16 cellular contexts compared by ENCODE assay signal in the genomic region with DNA sequence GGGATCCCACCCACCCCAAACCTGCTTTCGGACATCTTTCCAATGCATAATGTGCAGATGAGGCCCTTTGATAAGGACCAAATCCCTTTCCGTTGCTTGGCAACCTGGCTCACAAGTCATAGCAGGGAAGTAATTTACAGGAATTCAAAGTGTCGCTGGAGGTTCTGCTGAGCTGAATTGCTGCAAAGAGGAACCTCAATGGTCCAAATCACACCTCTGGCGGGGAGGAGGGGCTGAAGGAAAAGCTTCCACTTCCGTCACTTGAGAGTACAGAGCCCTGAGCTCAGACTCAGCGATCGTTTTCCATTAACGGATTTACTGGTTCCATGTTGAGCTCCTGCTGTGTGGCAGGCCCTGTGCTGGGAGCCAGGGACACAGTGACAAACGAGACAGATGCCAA.
"Had no signal": no experiment of that assay in that cellular context is flagged by ENCODE, and none has a peak within 500 bp of the region (broad histone marks: within the 10 kb centered on the region; RNA-seq: fewer than 3 reads in every experiment).

No MANE protein-coding gene starts in this region.

- H3K4me3 ChIP-seq: SJSA1, SK-N-MC had no signal

- DNase-seq: IMR-90, Kasumi-1, MM.1S, NCI-H1092 treated with DMSO at 0.1 percent for 48 hours, NCI-H1436, NCI-H1930, NCI-H2081 treated with DMSO at 0.1 percent for 48 hours, NCI-H2227 treated with DMSO at 0.1 percent for 48 hours, NCI-H524 treated with DMSO at 0.1 percent for 48 hours, Right ventricle myocardium superior, RPMI8226, SIG-M5 had no signal

- H3K27ac ChIP-seq: KMS-11, SJSA1, SK-N-MC had no signal

- H3K4me2 ChIP-seq: KMS-11 had no signal

- ATAC-seq: HepG2 had no signal

- H3K9ac ChIP-seq: KMS-11 had no signal

- H3K27me3 ChIP-seq: SJSA1 had no signal

- H3K9me3 ChIP-seq: SJSA1 had no signal

- H3K36me3 ChIP-seq: SJSA1 had no signal
